ENCODE assay signal across 8 cellular contexts in the genomic region with DNA sequence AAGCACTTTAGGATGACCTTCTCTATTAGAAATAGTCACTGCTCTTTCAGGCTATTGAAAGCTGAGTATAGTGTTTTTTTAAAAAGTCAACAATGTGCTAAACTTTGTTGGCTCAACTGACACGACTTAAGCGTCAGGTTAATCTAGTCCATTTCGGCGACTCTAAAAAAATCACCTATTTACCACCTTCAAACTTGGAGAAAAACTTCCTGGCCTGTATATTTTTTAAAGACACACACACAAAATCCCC.
A peak's percentile ranks its signal among the peaks of the same experiment; 100 is the strongest.
DNase-seq lines count a peak whose midpoint lies in the region; ATAC-seq lines count a peak whose summit lies in the region.

No MANE protein-coding gene starts in this region.

- peak overlapping the region; percentile 88 for H3K27ac Mint-ChIP-seq in T-helper 1 cell treated with Interleukin-12 subunit alpha and Interleukin-12 subunit beta and Interleukin-4 antibody, amounts not matched to agents 30 μg/mL and 1 μg/mL, for 36 hours
- H3K27ac Mint-ChIP-seq in activated T-helper 1 cell treated with anti-CD3 and anti-CD28 coated beads, Interleukin-12 subunit alpha, Interleukin-12 subunit beta, Interleukin-2, Interleukin-4 antibody, amounts not matched to agents 30 ng/mL and 10 ng/mL and 1 ng/mL, durations not matched to agents 14 hours and 24 hours and 36 hours: peak overlapping the region; percentile 92
- peak overlapping the region; percentile 87 to 95 (median 92) for H3K27ac Mint-ChIP-seq in immature natural killer cell
- peak overlapping the region; percentile 93 to 97 for H3K27ac Mint-ChIP-seq in stimulated activated naive CD8-positive, alpha-beta T cell treated with anti-CD3 and anti-CD28 coated beads, Interleukin-15, amount 100 ng/mL, for 72 hours

- DNase-seq in T-helper 1 cell (no peak), immature natural killer cell (no peak), NCI-H2171 (lab: John Stamatoyannopoulos, UW) (no peak), NCI-H2227 treated with DMSO at 0.1 percent for 48 hours (lab: John Stamatoyannopoulos, UW) (no peak), posterior cingulate gyrus (no peak)
- no peak for DNase-seq in activated T-helper 1 cell treated with anti-CD3 and anti-CD28 coated beads, Interleukin-12 subunit alpha, Interleukin-12 subunit beta, Interleukin-2, Interleukin-4 antibody, amounts not matched to agents 30 ng/mL and 10 ng/mL and 1 ng/mL, durations not matched to agents 14 hours and 24 hours and 36 hours (ENCODE audit: low spot score)
- no peak for DNase-seq in stimulated activated naive CD8-positive, alpha-beta T cell treated with anti-CD3 and anti-CD28 coated beads, Interleukin-15, amount 100 ng/mL, for 72 hours

- peak overlapping the region; percentile 92 for H3K4me3 Mint-ChIP-seq in T-helper 1 cell treated with Interleukin-12 subunit alpha and Interleukin-12 subunit beta and Interleukin-4 antibody, amounts not matched to agents 30 μg/mL and 1 μg/mL, for 36 hours
- H3K4me3 Mint-ChIP-seq in activated T-helper 1 cell treated with anti-CD3 and anti-CD28 coated beads, Interleukin-12 subunit alpha, Interleukin-12 subunit beta, Interleukin-2, Interleukin-4 antibody, amounts not matched to agents 30 ng/mL and 10 ng/mL and 1 ng/mL, durations not matched to agents 14 hours and 24 hours and 36 hours: peak overlapping the region; percentile 87
- peak overlapping the region; percentile 90 to 94 (median 94) for H3K4me3 Mint-ChIP-seq in immature natural killer cell
- H3K4me3 Mint-ChIP-seq in stimulated activated naive CD8-positive, alpha-beta T cell treated with anti-CD3 and anti-CD28 coated beads, Interleukin-15, amount 100 ng/mL, for 72 hours: peak overlapping the region; percentile 77 to 89

- peaks cover 4% of the 10 kb centered on the region for H3K36me3 Mint-ChIP-seq in T-helper 1 cell treated with Interleukin-12 subunit alpha and Interleukin-12 subunit beta and Interleukin-4 antibody, amounts not matched to agents 30 μg/mL and 1 μg/mL, for 36 hours (ENCODE audit: low read depth)
- peaks cover 9% of the 10 kb centered on the region for H3K36me3 Mint-ChIP-seq in activated T-helper 1 cell treated with anti-CD3 and anti-CD28 coated beads, Interleukin-12 subunit alpha, Interleukin-12 subunit beta, Interleukin-2, Interleukin-4 antibody, amounts not matched to agents 30 ng/mL and 10 ng/mL and 1 ng/mL, durations not matched to agents 14 hours and 24 hours and 36 hours (ENCODE audit: low read depth)
- no peaks in the 10 kb centered on the region for H3K36me3 Mint-ChIP-seq in immature natural killer cell

- H3K4me1 Mint-ChIP-seq in T-helper 1 cell treated with Interleukin-12 subunit alpha and Interleukin-12 subunit beta and Interleukin-4 antibody, amounts not matched to agents 30 μg/mL and 1 μg/mL, for 36 hours (ENCODE audit: low read depth): peaks cover 45% of the 10 kb centered on the region
- H3K4me1 Mint-ChIP-seq in activated T-helper 1 cell treated with anti-CD3 and anti-CD28 coated beads, Interleukin-12 subunit alpha, Interleukin-12 subunit beta, Interleukin-2, Interleukin-4 antibody, amounts not matched to agents 30 ng/mL and 10 ng/mL and 1 ng/mL, durations not matched to agents 14 hours and 24 hours and 36 hours (ENCODE audit: low read depth): peaks cover 52% of the 10 kb centered on the region
- peaks cover 54 to 67% of the 10 kb centered on the region in 2 donors for H3K4me1 Mint-ChIP-seq in immature natural killer cell
- peaks cover 65% of the 10 kb centered on the region for H3K4me1 Mint-ChIP-seq in stimulated activated naive CD8-positive, alpha-beta T cell treated with anti-CD3 and anti-CD28 coated beads, Interleukin-15, amount 100 ng/mL, for 72 hours

- intact Hi-C loops in activated T-helper 1 cell treated with anti-CD3 and anti-CD28 coated beads, Interleukin-12 subunit alpha, Interleukin-12 subunit beta, Interleukin-2, Interleukin-4 antibody, amounts not matched to agents 30 ng/mL and 10 ng/mL and 1 ng/mL, durations not matched to agents 14 hours and 24 hours and 36 hours (cut with micrococcal nuclease): loop anchor here (1.0 to 10.0 kb wide), 6 partner anchors 8 to 1861 kb away; partner anchors contain the start of gene SHQ1
- intact Hi-C loops in posterior cingulate gyrus (cut with DNase I): loop anchor here (5.0 to 10.0 kb wide), 3 partner anchors 58 to 239 kb away; no protein-coding TSS in a partner anchor

- no peaks in the 10 kb centered on the region for H3K9me3 Mint-ChIP-seq in T-helper 1 cell treated with Interleukin-12 subunit alpha and Interleukin-12 subunit beta and Interleukin-4 antibody, amounts not matched to agents 30 μg/mL and 1 μg/mL, for 36 hours
- no peaks in the 10 kb centered on the region for H3K9me3 Mint-ChIP-seq in activated T-helper 1 cell treated with anti-CD3 and anti-CD28 coated beads, Interleukin-12 subunit alpha, Interleukin-12 subunit beta, Interleukin-2, Interleukin-4 antibody, amounts not matched to agents 30 ng/mL and 10 ng/mL and 1 ng/mL, durations not matched to agents 14 hours and 24 hours and 36 hours
- H3K9me3 Mint-ChIP-seq in immature natural killer cell: no peaks in the 10 kb centered on the region
- no peaks in the 10 kb centered on the region for H3K9me3 Mint-ChIP-seq in stimulated activated naive CD8-positive, alpha-beta T cell treated with anti-CD3 and anti-CD28 coated beads, Interleukin-15, amount 100 ng/mL, for 72 hours

- no peak for ATAC-seq in stimulated activated naive CD8-positive, alpha-beta T cell treated with anti-CD3 and anti-CD28 coated beads, Interleukin-15, amount 100 ng/mL, for 72 hours

- H3K27me3 Mint-ChIP-seq in T-helper 1 cell treated with Interleukin-12 subunit alpha and Interleukin-12 subunit beta and Interleukin-4 antibody, amounts not matched to agents 30 μg/mL and 1 μg/mL, for 36 hours (ENCODE audit: low read depth): peaks cover 22% of the 10 kb centered on the region
- H3K27me3 Mint-ChIP-seq in activated T-helper 1 cell treated with anti-CD3 and anti-CD28 coated beads, Interleukin-12 subunit alpha, Interleukin-12 subunit beta, Interleukin-2, Interleukin-4 antibody, amounts not matched to agents 30 ng/mL and 10 ng/mL and 1 ng/mL, durations not matched to agents 14 hours and 24 hours and 36 hours (ENCODE audit: insufficient read depth): no peaks in the 10 kb centered on the region
- peaks cover 4 to 5% (median 4%) of the 10 kb centered on the region in 3 donors for H3K27me3 Mint-ChIP-seq in immature natural killer cell (ENCODE audit: low read depth in 3 of 3)
- H3K27me3 Mint-ChIP-seq in stimulated activated naive CD8-positive, alpha-beta T cell treated with anti-CD3 and anti-CD28 coated beads, Interleukin-15, amount 100 ng/mL, for 72 hours: no peaks in the 10 kb centered on the region
